10 cellular contexts compared by ENCODE assay signal in the genomic region with DNA sequence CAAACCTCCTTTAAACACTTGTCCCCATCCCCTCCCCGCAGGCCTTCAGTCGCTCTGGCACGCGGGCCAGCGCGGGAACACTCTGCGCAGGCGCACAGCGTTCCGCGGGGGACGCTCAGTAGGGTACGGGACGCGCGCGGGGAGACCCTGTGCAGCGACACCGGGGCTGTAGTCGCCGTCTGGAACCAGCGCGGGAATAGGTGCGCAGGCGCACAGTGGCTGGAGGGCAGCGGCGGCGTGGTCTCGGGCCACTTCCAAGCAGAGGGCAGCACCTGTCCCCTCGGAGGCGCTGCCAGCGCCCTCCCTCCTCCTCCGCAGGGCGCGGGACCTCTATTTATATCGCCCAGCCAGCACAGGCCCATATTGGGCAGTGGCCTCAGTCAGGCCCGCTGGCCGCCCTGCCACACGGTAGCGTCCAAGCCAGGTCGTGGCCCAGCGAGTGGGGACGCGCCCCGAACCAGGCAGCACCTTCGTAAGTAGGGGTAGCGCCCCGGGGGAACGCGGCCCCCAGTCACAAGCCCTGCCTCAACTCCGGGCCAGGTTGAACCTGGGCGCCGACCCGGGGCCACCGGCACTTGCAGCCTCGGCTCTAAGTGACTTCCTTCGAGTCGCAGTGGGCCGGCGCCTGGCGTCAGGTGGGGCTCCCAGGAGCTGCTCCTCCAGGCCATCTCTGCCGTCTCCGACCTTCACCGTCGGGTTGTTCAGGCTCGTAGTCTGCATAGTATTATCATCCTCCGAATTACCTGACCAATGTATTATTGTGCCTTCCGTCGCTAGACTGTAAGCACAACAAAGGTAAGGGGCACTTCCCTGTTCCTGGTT. TPM values are rescaled to one million over a fixed set of nuclear protein-coding genes. Genes with fewer than 3 reads are reported as not detected.
A peak's percentile ranks its signal among the peaks of the same experiment; 100 is the strongest.
DNase-seq lines count a peak whose midpoint lies in the region; ATAC-seq and TF ChIP-seq lines count a peak whose summit lies in the region.
"Had no signal": no experiment of that assay in that cellular context is flagged by ENCODE, and none has a peak within 500 bp of the region (broad histone marks: within the 10 kb centered on the region; RNA-seq: fewer than 3 reads in every experiment).

A gene with protein sequence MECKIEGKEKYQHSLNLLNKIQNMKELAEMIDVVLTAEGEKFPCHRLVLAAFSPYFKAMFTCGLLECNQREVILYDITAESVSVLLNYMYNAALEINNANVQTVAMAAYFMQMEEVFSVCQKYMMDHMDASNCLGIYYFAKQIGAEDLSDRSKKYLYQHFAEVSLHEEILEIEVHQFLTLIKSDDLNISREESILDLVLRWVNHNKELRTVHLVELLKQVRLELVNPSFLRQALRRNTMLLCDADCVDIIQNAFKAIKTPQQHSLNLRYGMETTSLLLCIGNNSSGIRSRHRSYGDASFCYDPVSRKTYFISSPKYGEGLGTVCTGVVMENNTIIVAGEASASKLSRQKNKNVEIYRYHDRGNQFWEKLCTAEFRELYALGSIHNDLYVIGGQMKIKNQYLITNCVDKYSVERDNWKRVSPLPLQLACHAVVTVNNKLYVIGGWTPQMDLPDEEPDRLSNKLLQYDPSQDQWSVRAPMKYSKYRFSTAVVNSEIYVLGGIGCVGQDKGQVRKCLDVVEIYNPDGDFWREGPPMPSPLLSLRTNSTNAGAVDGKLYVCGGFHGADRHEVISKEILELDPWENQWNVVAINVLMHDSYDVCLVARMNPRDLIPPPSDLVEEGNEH (plus strand): TSS at position 118 of the 822 bp plus-strand sequence. CDS start 7,830 bp downstream, outside the sequence.

- ATAC-seq in right lobe of liver = peak; percentile 54 to 73 (median 62)
- ATAC-seq in stimulated activated naive CD8-positive, alpha-beta T cell treated with anti-CD3 and anti-CD28 coated beads, Interleukin-15, amount 100 ng/mL, for 72 hours = peak; percentile 39
- no peak for ATAC-seq in GM19452 (IDR thresholded peaks at IDR 0.05; ENCODE audit: unreplicated experiment)

- H3K27ac Mint-ChIP-seq in stimulated activated naive CD8-positive, alpha-beta T cell treated with anti-CD3 and anti-CD28 coated beads, Interleukin-15, amount 100 ng/mL, for 72 hours = no peak within 1 kb of the TSS

- H3K36me3 ChIP-seq in Karpas-422 (ENCODE audit: insufficient read depth, low read length) (no peaks in the 10 kb centered on the region), right lobe of liver (no peaks in the 10 kb centered on the region)

- H3K9me3 ChIP-seq in Karpas-422 (ENCODE audit: low read length) = no peaks in the 10 kb centered on the region
- H3K9me3 ChIP-seq in right lobe of liver = no peaks in the 10 kb centered on the region

- peaks cover 17% of the 10 kb centered on the region for H3K4me1 Mint-ChIP-seq in stimulated activated naive CD8-positive, alpha-beta T cell treated with anti-CD3 and anti-CD28 coated beads, Interleukin-15, amount 100 ng/mL, for 72 hours

- H3K79me2 ChIP-seq in Karpas-422 (ENCODE audit: low read length) = no peaks in the 10 kb centered on the region

- H3K27me3 Mint-ChIP-seq in stimulated activated naive CD8-positive, alpha-beta T cell treated with anti-CD3 and anti-CD28 coated beads, Interleukin-15, amount 100 ng/mL, for 72 hours = peaks cover 75% of the 10 kb centered on the region

- DNase-seq in Karpas-422 (no peak), cerebellum (ENCODE audit: low spot score) (peak; percentile 75), right lobe of liver (peak in 2 of 3 donors; percentile 29 to 51), Kasumi-1 (lab: John Stamatoyannopoulos, UW) (no peak), HuH-7 (ENCODE audit: low spot score) (no peak)
- DNase-seq in stimulated activated naive CD8-positive, alpha-beta T cell treated with anti-CD3 and anti-CD28 coated beads, Interleukin-15, amount 100 ng/mL, for 72 hours = no peak
- no peak for DNase-seq in activated effector memory CD4-positive, alpha-beta T cell treated with anti-CD3 and anti-CD28 coated beads, Interleukin-2, amount 50 U/mL, for 16 hours

- H3K4me3 Mint-ChIP-seq in stimulated activated naive CD8-positive, alpha-beta T cell treated with anti-CD3 and anti-CD28 coated beads, Interleukin-15, amount 100 ng/mL, for 72 hours = peak within 1 kb of the TSS; percentile 6 to 62

- H4K20me1 ChIP-seq in Karpas-422 (ENCODE audit: insufficient read depth, low read depth, low read length) = no peaks in the 10 kb centered on the region

- peaks cover 5 to 8% of the 10 kb centered on the region in 2 donors for H3K9me3 Mint-ChIP-seq in stimulated activated naive CD8-positive, alpha-beta T cell treated with anti-CD3 and anti-CD28 coated beads, Interleukin-15, amount 100 ng/mL, for 72 hours

- TF ChIP-seq CTCF in right lobe of liver (IDR thresholded peaks at IDR 0.05) = no peak

- H3K4me3 ChIP-seq in Karpas-422 (ENCODE audit: low read length) = no peak within 1 kb of the TSS
- H3K4me3 ChIP-seq in right lobe of liver = peak within 1 kb of the TSS; percentile 29 to 54 (median 34)

- H3K9me2 ChIP-seq in Karpas-422 (replicated peaks; ENCODE audit: insufficient read depth, low read length) = no peaks in the 10 kb centered on the region

- intact Hi-C loops in right lobe of liver (cut with DNase I) = no loop called here

- peak within 1 kb of the TSS; percentile 48; the same call in 1 of the 2 replicates for H2AFZ ChIP-seq in Karpas-422 (ENCODE audit: low read length)

- H3K27me3 ChIP-seq in Karpas-422 (ENCODE audit: low read length) = 0 out of 2 replicates have a peak, but pooled peaks cover 3% of the 10 kb centered on the region
- peaks cover 0 to 11% of the 10 kb centered on the region in 2 donors for H3K27me3 ChIP-seq in right lobe of liver

- no peaks in the 10 kb centered on the region; the same call in 1 of the 2 replicates for H3K4me1 ChIP-seq in Karpas-422 (ENCODE audit: low read length)
- H3K4me1 ChIP-seq in right lobe of liver = peaks cover 0 to 9% (median 0%) of the 10 kb centered on the region in 4 donors

- WGBS in right lobe of liver (ENCODE audit: insufficient coverage, low coverage, low lambda C conversion rate, missing lambda C conversion rate) = 18% methylated on average over 18 of the region's 69 CpGs

- TF ChIP-seq POLR2A in right lobe of liver (IDR thresholded peaks at IDR 0.05) = no peak

- no peak within 1 kb of the TSS for H3K9ac ChIP-seq in Karpas-422 (ENCODE audit: low read length)

- no peak within 1 kb of the TSS for H3K27ac ChIP-seq in Karpas-422 (ENCODE audit: low read length)
- H3K27ac ChIP-seq in right lobe of liver = no peak within 1 kb of the TSS

- no peak within 1 kb of the TSS for H3K4me2 ChIP-seq in Karpas-422 (ENCODE audit: low read depth, low read length, poor library complexity, severe bottlenecking)

RNA-seq across cellular contexts. Expression of the gene that starts here (rescaled TPM):
- total RNA-seq in Karpas-422 (2014; rRNA removed; shearing (Covaris generic); ENCODE audit: low replicate concordance) = not detected in 2 replicates
- total RNA-seq in cerebellum = 1.5 TPM
- under 1 TPM in 1 of 6 experiments, not detected in 5; 0.22 TPM for total RNA-seq in right lobe of liver
- total RNA-seq: lung microvascular endothelial cell, SK-MEL-5 had no signal

Comparison
In these comparisons a context has a peak if more than half of its experiments do, and no peak if none do; other contexts are left out.
1. Peak in DNase-seq, ATAC-seq and H3K4me3 ChIP-seq in right lobe of liver; RNA of the gene not detected or under 1 TPM.